In genomic region chr12:108825205-108825950, GRCh38 we compare ENCODE assay signal across 8 cellular contexts. TPM values are rescaled to one million over a fixed set of nuclear protein-coding genes. Genes with fewer than 3 reads are reported as not detected.
DNase-seq lines count a peak whose midpoint lies in the region.

No MANE protein-coding gene starts in this region.

- H3K4me3 ChIP-seq in skeletal muscle cell (ENCODE audit: low read depth, low read length), result peak overlapping the region; percentile 22

- peak; percentile 54 for DNase-seq in SIG-M5 treated with dmso at 0.1 percent for 504 hours (lab: John Stamatoyannopoulos, UW; ENCODE audit: unreplicated experiment)
- DNase-seq in SIG-M5 (lab: John Stamatoyannopoulos, UW), result no peak
- peak; percentile 64 for DNase-seq in NCI-H82 (lab: John Stamatoyannopoulos, UW)
- no peak for DNase-seq in epithelial cell of prostate (ENCODE audit: low read depth, low spot score)
- DNase-seq in skeletal muscle cell (ENCODE audit: low read depth), result no peak
- DNase-seq in HuH-7.5 (ENCODE audit: low spot score), result no peak
- no peak for DNase-seq in H4 (ENCODE audit: low spot score)
- DNase-seq in kidney glomerular epithelial cell (lab: John Stamatoyannopoulos, UW), result no peak

- H3K27ac ChIP-seq in epithelial cell of prostate, result peak overlapping the region; percentile 97

RNA-seq across cellular contexts. Expression of gene SSH1, which starts 32.0 kb away (rescaled TPM):
- total RNA-seq in H4 (2014; rRNA removed; shearing (Covaris generic)), result 6.8 and 7.9 TPM in 2 replicates

RNA-seq across cellular contexts. Expression of gene DAO, which starts 54.5 kb away (rescaled TPM):
- not detected in 2 replicates for total RNA-seq in H4 (2014; rRNA removed; shearing (Covaris generic))

Comparison
In these comparisons a context has a peak if more than half of its experiments do, and no peak if none do; other contexts are left out.
1. DNase-seq: peak in SIG-M5 treated with dmso at 0.1 percent for 504 hours (single experiment) and NCI-H82 (single experiment); none in SIG-M5 (single experiment), epithelial cell of prostate (single experiment), skeletal muscle cell (single experiment), HuH-7.5 (single experiment), H4 (single experiment) and kidney glomerular epithelial cell (single experiment).